24 cellular contexts compared by ENCODE assay signal in the genomic region with DNA sequence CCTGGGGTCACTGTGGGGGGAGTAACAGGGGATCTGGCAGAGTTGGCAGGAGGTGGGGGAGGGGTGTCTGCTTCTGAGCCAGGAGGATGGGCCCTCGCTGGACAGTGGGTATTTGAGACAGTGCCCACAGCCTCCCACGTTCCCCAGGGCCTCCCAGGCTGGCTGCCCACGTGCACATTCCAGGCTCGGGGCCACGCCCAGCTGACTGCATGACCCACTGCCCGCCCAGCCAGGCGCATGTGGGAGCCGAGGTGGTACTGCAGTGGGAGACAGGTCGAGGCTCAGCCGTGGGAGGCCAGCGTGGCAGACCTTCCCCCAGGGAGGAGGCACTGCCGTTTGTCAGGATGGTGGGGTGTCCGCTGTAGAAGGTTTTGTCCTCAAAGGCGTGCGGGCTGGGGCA. TPM values are rescaled to one million over a fixed set of nuclear protein-coding genes. Genes with fewer than 3 reads are reported as not detected.
DNase-seq lines count a peak whose midpoint lies in the region; ATAC-seq, FAIRE-seq and TF ChIP-seq lines count a peak whose summit lies in the region.
"Had no signal": no experiment of that assay in that cellular context is flagged by ENCODE, and none has a peak within 500 bp of the region (broad histone marks: within the 10 kb centered on the region; RNA-seq: fewer than 3 reads in every experiment).

No MANE protein-coding gene starts in this region.

- H3K9me3 ChIP-seq in uterus (no peaks in the 10 kb centered on the region), small intestine (ENCODE audit: control insufficient read depth, low read depth) (no peaks in the 10 kb centered on the region), neural progenitor cell (ENCODE audit: low read depth) (no peaks in the 10 kb centered on the region)

- H4K20me1 ChIP-seq in neural progenitor cell (ENCODE audit: low read depth) = peaks cover 75% of the 10 kb centered on the region

- H3K4me1 Mint-ChIP-seq in neural progenitor cell = peaks cover 21% of the 10 kb centered on the region

- peak; percentile 12 for ATAC-seq in Right ventricle myocardium superior (ENCODE audit: poor library complexity)
- ATAC-seq: naive thymus-derived CD8-positive, alpha-beta T cell had no signal

- H3K4me3 ChIP-seq in uterus (no peak overlapping the region), small intestine (ENCODE audit: low read depth in 1 of 2, low read length in 2 of 2) (no peak overlapping the region), neural progenitor cell (no peak overlapping the region)
- H3K4me3 ChIP-seq: lung had no signal

- intact Hi-C loops in Right ventricle myocardium superior (cut with DNase I) (no loop called here), cardiac septum (cut with DNase I) (no loop called here), uterus (cut with DNase I; ENCODE audit: low total_unique reads) (no loop called here)

- no peak overlapping the region for H2AFZ ChIP-seq in neural progenitor cell (replicated peaks)

- TF ChIP-seq POLR2A in uterus (IDR thresholded peaks at IDR 0.05) = no peak

- DNase-seq in Right ventricle myocardium superior = peak; percentile 69
- DNase-seq in cardiac septum (ENCODE audit: low spot score) = no peak
- DNase-seq in T1000 (lab: John Stamatoyannopoulos, UW) = peak; percentile 32
- DNase-seq in kidney glomerular epithelial cell (lab: John Stamatoyannopoulos, UW) = peak; percentile 65
- DNase-seq in uterus = peak; percentile 51 to 60
- DNase-seq in NCI-H1092 treated with DMSO at 0.1 percent for 48 hours (lab: John Stamatoyannopoulos, UW) = no peak
- DNase-seq in small intestine = no peak
- DNase-seq in neural progenitor cell (ENCODE audit: low spot score) = no peak
- DNase-seq: 8988T; activated CD4-positive, alpha-beta memory T cell treated with anti-CD3 and anti-CD28 coated beads for 36 hours; activated T-cell treated with anti-CD3 and anti-CD28 coated beads, Interleukin-2, amount 50 U/mL, for 1 hour; brain microvascular endothelial cell; CD4-positive, alpha-beta memory T cell; DMS79 treated with DMSO at 0.1 percent for 48 hours; naive thymus-derived CD8-positive, alpha-beta T cell; NCI-H1436 treated with DMSO at 0.1 percent for 48 hours; stimulated activated CD4-positive, alpha-beta T cell treated with anti-CD3 and anti-CD28 coated beads, Interleukin-15, amount 100 ng/mL, for 24 hours; stimulated activated naive CD4-positive, alpha-beta T cell had no signal

- no peak overlapping the region for H3K4me3 Mint-ChIP-seq in neural progenitor cell
- H3K4me3 Mint-ChIP-seq: activated CD4-positive, alpha-beta memory T cell treated with anti-CD3 and anti-CD28 coated beads for 36 hours; activated naive CD4-positive, alpha-beta T cell treated with anti-CD3 and anti-CD28 coated beads, Interleukin-2, amount 50 U/mL, for 24 hours; CD4-positive, alpha-beta memory T cell; dendritic cell treated with granulocyte-macrophage colony-stimulating factor and Interleukin-4, amounts not matched to agents 40 ng/mL and 50 ng/mL, for 4 days; naive thymus-derived CD8-positive, alpha-beta T cell had no signal

- no peak overlapping the region for H3K27ac ChIP-seq in uterus
- H3K27ac ChIP-seq in small intestine (ENCODE audit: low read depth in 1 of 2, low read length in 1 of 2) = no peak overlapping the region
- no peak overlapping the region for H3K27ac ChIP-seq in neural progenitor cell
- H3K27ac ChIP-seq: brain microvascular endothelial cell, epithelial cell of prostate, VCaP had no signal

- 66 to 74% (median 71%) methylated on average over 14 to 15 of the region's 15 CpGs for WGBS in small intestine, 3 donors

- no peaks in the 10 kb centered on the region for H3K79me2 ChIP-seq in neural progenitor cell (ENCODE audit: low read depth)

- no peak for TF ChIP-seq CTCF in uterus (IDR thresholded peaks at IDR 0.05)
- TF ChIP-seq CTCF in neural progenitor cell (IDR thresholded peaks at IDR 0.05) = no peak

- no peak for FAIRE-seq in small intestine (lab: Jason Lieb, UNC)

- no peaks in the 10 kb centered on the region for H3K27me3 ChIP-seq in uterus
- no peaks in the 10 kb centered on the region for H3K27me3 ChIP-seq in small intestine (ENCODE audit: control insufficient read depth in 2 of 2, insufficient read depth in 2 of 2, low read length in 2 of 2)
- no peaks in the 10 kb centered on the region for H3K27me3 ChIP-seq in neural progenitor cell
- H3K27me3 ChIP-seq: brain microvascular endothelial cell had no signal

- H3K27me3 Mint-ChIP-seq in neural progenitor cell (ENCODE audit: insufficient read depth, low read depth) = peaks cover 2% of the 10 kb centered on the region
- H3K27me3 Mint-ChIP-seq: progenitor cell of endocrine pancreas had no signal

- H3K9ac ChIP-seq in neural progenitor cell = no peak overlapping the region

- H3K27ac Mint-ChIP-seq in neural progenitor cell = no peak overlapping the region
- H3K27ac Mint-ChIP-seq: activated CD4-positive, alpha-beta memory T cell treated with anti-CD3 and anti-CD28 coated beads for 36 hours; activated naive CD4-positive, alpha-beta T cell treated with anti-CD3 and anti-CD28 coated beads, Interleukin-2, amount 50 U/mL, for 24 hours; CD4-positive, alpha-beta memory T cell; dendritic cell treated with granulocyte-macrophage colony-stimulating factor and Interleukin-4, amounts not matched to agents 40 ng/mL and 50 ng/mL, for 4 days; naive thymus-derived CD8-positive, alpha-beta T cell; progenitor cell of endocrine pancreas had no signal

- H3K4me1 ChIP-seq in uterus (peaks cover 7 to 53% of the 10 kb centered on the region in 2 donors), small intestine (ENCODE audit: control insufficient read depth in 2 of 2, insufficient read depth in 1 of 2, low read depth in 1 of 2, low read length in 1 of 2) (peaks cover under 1 to 5% of the 10 kb centered on the region in 2 donors), neural progenitor cell (peaks cover 42% of the 10 kb centered on the region)

- H3K36me3 ChIP-seq in uterus = no peaks in the 10 kb centered on the region
- no peaks in the 10 kb centered on the region for H3K36me3 ChIP-seq in small intestine (ENCODE audit: control insufficient read depth in 2 of 2, insufficient read depth in 2 of 2, low read length in 2 of 2)
- no peaks in the 10 kb centered on the region for H3K36me3 ChIP-seq in neural progenitor cell
- H3K36me3 ChIP-seq: brain microvascular endothelial cell had no signal

- peaks cover 12% of the 10 kb centered on the region for H3F3A ChIP-seq in neural progenitor cell (ENCODE audit: low read depth)

- H3K9me3 Mint-ChIP-seq in neural progenitor cell = no peaks in the 10 kb centered on the region
- H3K9me3 Mint-ChIP-seq: activated CD4-positive, alpha-beta memory T cell treated with anti-CD3 and anti-CD28 coated beads for 36 hours; activated naive CD4-positive, alpha-beta T cell treated with anti-CD3 and anti-CD28 coated beads, Interleukin-2, amount 50 U/mL, for 24 hours; CD4-positive, alpha-beta memory T cell; dendritic cell treated with granulocyte-macrophage colony-stimulating factor and Interleukin-4, amounts not matched to agents 40 ng/mL and 50 ng/mL, for 4 days; naive thymus-derived CD8-positive, alpha-beta T cell had no signal

- H3K4me2 ChIP-seq in neural progenitor cell = no peak overlapping the region

- no peaks in the 10 kb centered on the region for H3K36me3 Mint-ChIP-seq in neural progenitor cell
- H3K36me3 Mint-ChIP-seq: activated CD4-positive, alpha-beta memory T cell treated with anti-CD3 and anti-CD28 coated beads for 36 hours; activated naive CD4-positive, alpha-beta T cell treated with anti-CD3 and anti-CD28 coated beads, Interleukin-2, amount 50 U/mL, for 24 hours; CD4-positive, alpha-beta memory T cell had no signal

RNA-seq across cellular contexts. Expression of a gene that starts 38.8 kb away (rescaled TPM):
- total RNA-seq in Right ventricle myocardium superior (8.0 TPM), cardiac septum (13.5 TPM), uterus (10 to 100 TPM in 2 of 4 donors, 1 to 10 TPM in 2; 1.5 to 34.1 (median 8.5) TPM), neural progenitor cell (ENCODE audit: low replicate concordance) (3.4 and 26.3 TPM in 2 replicates)
- 10 to 100 TPM in 1 of 3 donors, 1 to 10 TPM in 2; 2.2 to 13.4 (median 6.3) TPM for polyA plus RNA-seq in small intestine
- total RNA-seq: CD4-positive, alpha-beta memory T cell; naive thymus-derived CD8-positive, alpha-beta T cell had no signal
- polyA plus RNA-seq: CD4-positive, alpha-beta memory T cell; naive thymus-derived CD8-positive, alpha-beta T cell had no signal

Comparison
In these comparisons a context has a peak if more than half of its experiments do, and no peak if none do; other contexts are left out.
1. DNase-seq: peak in Right ventricle myocardium superior (single experiment), T1000 (single experiment), kidney glomerular epithelial cell (single experiment) and uterus (2 of 2); none in cardiac septum (single experiment), NCI-H1092 treated with DMSO at 0.1 percent for 48 hours (single experiment), small intestine (single experiment) and neural progenitor cell (single experiment).